1 cellular context compared by ENCODE assay signal in the genomic region with DNA sequence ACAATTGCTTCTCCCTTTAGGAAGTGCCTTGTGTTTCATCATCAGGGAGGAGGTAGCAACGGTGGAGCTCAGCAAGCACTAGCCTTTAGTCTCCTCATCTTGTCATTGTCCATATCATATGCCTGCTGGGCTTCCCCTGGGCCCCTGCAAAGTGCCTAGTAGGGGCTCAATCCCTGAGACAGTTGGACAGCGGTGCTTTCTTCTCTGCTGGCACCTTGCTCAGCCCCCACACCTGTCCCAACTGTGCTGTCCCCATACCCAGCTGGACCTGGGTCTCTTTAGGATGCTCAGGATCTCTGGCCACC.
TF ChIP-seq lines count a peak whose summit lies in the region.

No MANE protein-coding gene starts in this region.

TF ChIP-seq in HEK293T, 16 proteins besides CTCF, POLR2A, EP300 and RAD21:
- TF ChIP-seq ARNT (IDR thresholded peaks at IDR 0.05) (no peak), FOXM1 (IDR thresholded peaks at IDR 0.05; ENCODE audit: borderline replicate concordance) (no peak), ELF4 (IDR thresholded peaks at IDR 0.05) (no peak)
